In genomic region chr10:34405611-34406462, GRCh38 we compare ENCODE assay signal across 19 cellular contexts.
DNase-seq lines count a peak whose midpoint lies in the region; ATAC-seq, FAIRE-seq and TF ChIP-seq lines count a peak whose summit lies in the region.
"Had no signal": no experiment of that assay in that cellular context is flagged by ENCODE, and none has a peak within 500 bp of the region (broad histone marks: within the 10 kb centered on the region; RNA-seq: fewer than 3 reads in every experiment).

No MANE protein-coding gene starts in this region.

- intact Hi-C loops in mammary epithelial cell (cut with micrococcal nuclease) (loop anchor here (10.0 kb wide), 1 partner anchor 229 kb away; no protein-coding TSS in a partner anchor), mucosa of descending colon (cut with DNase I, micrococcal nuclease) (no loop called here), heart right ventricle (cut with DNase I) (no loop called here), lower leg skin (cut with DNase I; ENCODE audit: low total_unique reads) (no loop called here)

- no peak for TF ChIP-seq CTCF in mammary epithelial cell (conservative IDR thresholded peaks at IDR 0.05 in 1 of 2, IDR thresholded peaks at IDR 0.05 in 1 of 2; ENCODE audit: extremely low read depth in 1 of 2, insufficient read depth in 1 of 2, low read depth in 1 of 2, low read length in 2 of 2)
- no peak for TF ChIP-seq CTCF in mucosa of descending colon (IDR thresholded peaks at IDR 0.05)
- TF ChIP-seq CTCF in heart right ventricle (IDR thresholded peaks at IDR 0.05): no peak
- TF ChIP-seq CTCF in lower leg skin (IDR thresholded peaks at IDR 0.05): no peak

- H3K4me1 ChIP-seq in mammary epithelial cell (ENCODE audit: insufficient read depth, low read length) (peaks cover 16% of the 10 kb centered on the region), mucosa of descending colon (ENCODE audit: low read depth) (no peaks in the 10 kb centered on the region), heart right ventricle (peaks cover 0 to 18% (median 9%) of the 10 kb centered on the region in 9 donors)

- FAIRE-seq in GM19239 (lab: Jason Lieb, UNC): peak; percentile 44
- FAIRE-seq in RCC 7860 (lab: Jason Lieb, UNC): peak; percentile 35
- FAIRE-seq: GM18507 had no signal

- H3K4me3 ChIP-seq in mammary epithelial cell (replicated peaks in 1 of 3; ENCODE audit: insufficient read depth in 1 of 3, low read depth in 2 of 3, low read length in 3 of 3): no peak overlapping the region
- no peak overlapping the region for H3K4me3 ChIP-seq in mucosa of descending colon
- H3K4me3 ChIP-seq in heart right ventricle: no peak overlapping the region
- H3K4me3 ChIP-seq in lower leg skin (ENCODE audit: low read depth, poor library complexity, severe bottlenecking): no peak overlapping the region
- H3K4me3 ChIP-seq: HAP-1, lung, smooth muscle cell, stomach had no signal

- DNase-seq in GM19239 (ENCODE audit: insufficient read length, low spot score) (no peak), RCC 7860 (ENCODE audit: low spot score) (no peak), mammary epithelial cell (peak; percentile 63), mucosa of descending colon (no peak), heart right ventricle (no peak), lower leg skin (ENCODE audit: low spot score in 2 of 2) (no peak)
- DNase-seq: activated CD4-positive, CD25-positive, alpha-beta regulatory T cell; erythroblast; MM.1S; NK-92 treated with Interleukin-12 subunit alpha and Interleukin-12 subunit beta, amount 100 ng/mL, for 24 hours; stomach had no signal

- no TSS peak for BruUV-seq in mammary epithelial cell (replicated peaks; lab: Mats Ljungman, UMichigan)

- no peak overlapping the region for H3K9ac ChIP-seq in mammary epithelial cell (ENCODE audit: insufficient read depth, low read length)

- H3K27ac ChIP-seq in mammary epithelial cell (ENCODE audit: insufficient read depth, low read depth, low read length): peak overlapping the region; percentile 45
- no peak overlapping the region for H3K27ac ChIP-seq in heart right ventricle
- H3K27ac ChIP-seq: C4-2B, HL-60, stomach had no signal

- H3K27me3 ChIP-seq in mammary epithelial cell (ENCODE audit: insufficient read depth, low read length) (no peaks in the 10 kb centered on the region), heart right ventricle (no peaks in the 10 kb centered on the region)
- H3K27me3 ChIP-seq: stomach had no signal

- H3K36me3 ChIP-seq in mammary epithelial cell (ENCODE audit: insufficient read depth, low read length): peaks cover 2% of the 10 kb centered on the region
- H3K36me3 ChIP-seq in mucosa of descending colon (ENCODE audit: low read depth): no peaks in the 10 kb centered on the region
- H3K36me3 ChIP-seq in heart right ventricle: no peaks in the 10 kb centered on the region
- H3K36me3 ChIP-seq: HAP-1, stomach had no signal

- H3K9me3 ChIP-seq in mammary epithelial cell (replicated peaks; ENCODE audit: insufficient read depth, low read length): no peaks in the 10 kb centered on the region
- no peaks in the 10 kb centered on the region for H3K9me3 ChIP-seq in mucosa of descending colon
- H3K9me3 ChIP-seq in heart right ventricle: no peaks in the 10 kb centered on the region
- H3K9me3 ChIP-seq: HAP-1, stomach had no signal

- no peak for TF ChIP-seq POLR2A in lower leg skin (IDR thresholded peaks at IDR 0.05)

- in situ Hi-C loops in mammary epithelial cell (cut with MboI; ENCODE audit: low sequenced_read_pairs in 2 of 2): no loop called here

- H4K20me1 ChIP-seq in mammary epithelial cell (ENCODE audit: insufficient read depth, low read length): no peaks in the 10 kb centered on the region

- peaks cover 7% of the 10 kb centered on the region for H3K79me2 ChIP-seq in mammary epithelial cell (ENCODE audit: insufficient read depth, low read length)

- CTCF ChIA-PET in mammary epithelial cell (lab: Charles Lee; ENCODE audit: low non-redundant PET): no interaction called here

- peak overlapping the region; percentile 41 for H2AFZ ChIP-seq in mammary epithelial cell (ENCODE audit: low read depth, low read length)

- peak overlapping the region; percentile 81 for H3K4me2 ChIP-seq in mammary epithelial cell (ENCODE audit: insufficient read depth, low read depth, low read length)
- H3K4me2 ChIP-seq: smooth muscle cell had no signal

- dilution Hi-C loops in mammary epithelial cell (cut with HindIII; ENCODE audit: low sequenced_read_pairs): no loop called here

- ATAC-seq in mucosa of descending colon: peak; percentile 84
- ATAC-seq in GM18520 (IDR thresholded peaks at IDR 0.05; ENCODE audit: unreplicated experiment): no peak
- no peak for ATAC-seq in heart right ventricle
- no peak for ATAC-seq in GM19467 (IDR thresholded peaks at IDR 0.05; ENCODE audit: unreplicated experiment)

- WGBS in mammary epithelial cell (ENCODE audit: low coverage, missing lambda C conversion rate): 27% methylated on average over 3 of the region's 3 CpGs
- WGBS in heart right ventricle, 2 donors: 74 to 84% methylated on average over 3 of the region's 3 CpGs
- WGBS in lower leg skin, 2 donors: 62 to 76% methylated on average over 3 of the region's 3 CpGs
